22 cellular contexts compared by ENCODE assay signal in genomic region chr6:15825332-15825930, GRCh38.
DNase-seq lines count a peak whose midpoint lies in the region; ATAC-seq, FAIRE-seq and TF ChIP-seq lines count a peak whose summit lies in the region.
"Had no signal": no experiment of that assay in that cellular context is flagged by ENCODE, and none has a peak within 500 bp of the region (broad histone marks: within the 10 kb centered on the region; RNA-seq: fewer than 3 reads in every experiment).

No MANE protein-coding gene starts in this region.

- 58% methylated on average over 8 of the region's 8 CpGs for WGBS in K562 (ENCODE audit: insufficient coverage, low coverage, missing lambda C conversion rate)

- no peaks in the 10 kb centered on the region for H3K9me1 ChIP-seq in K562 (ENCODE audit: control insufficient read depth, insufficient read depth, low read length)

- ATAC-seq in GM23338 = no peak
- ATAC-seq in K562 = no peak
- no peak for ATAC-seq in GM18868 (IDR thresholded peaks at IDR 0.05; ENCODE audit: unreplicated experiment)
- ATAC-seq in left colon = no peak
- ATAC-seq: A549; CD8-positive, alpha-beta T cell had no signal

- intact Hi-C loops in K562 (cut with micrococcal nuclease) (no loop called here), left colon (cut with DNase I, micrococcal nuclease) (no loop called here)

- H3K4me3 Mint-ChIP-seq in GM23338 = no peak overlapping the region
- H3K4me3 Mint-ChIP-seq: B cell; CD4-positive, alpha-beta T cell; CD8-positive, alpha-beta T cell had no signal

- no peak overlapping the region for H3K4me2 ChIP-seq in GM23338
- H3K4me2 ChIP-seq in K562 (ENCODE audit: insufficient read depth, low read length) = no peak overlapping the region
- H3K4me2 ChIP-seq in neural cell (ENCODE audit: low read length) = peak overlapping the region; percentile 9
- H3K4me2 ChIP-seq: A549; BLaER1 treated with 17β-estradiol and CSF1 and Interleukin-3, amounts not matched to agents 10 nM and 100 nM had no signal

- BruUV-seq in K562 (replicated peaks; lab: Mats Ljungman, UMichigan) = no TSS peak

- peaks cover 3% of the 10 kb centered on the region for H3K27me3 Mint-ChIP-seq in GM23338 (ENCODE audit: insufficient read depth, low read depth, poor library complexity)

- no peaks in the 10 kb centered on the region for H3K9me3 Mint-ChIP-seq in GM23338
- H3K9me3 Mint-ChIP-seq: CD4-positive, alpha-beta T cell; CD8-positive, alpha-beta T cell had no signal

- H3K9me2 ChIP-seq in GM23338 (ENCODE audit: insufficient read depth) = no peaks in the 10 kb centered on the region
- no peaks in the 10 kb centered on the region for H3K9me2 ChIP-seq in neural cell (ENCODE audit: insufficient read depth, low read length)

- in situ Hi-C loops in K562 (cut with MboI) = no loop called here

- DNase-seq in GM23338 (ENCODE audit: low spot score) = no peak
- peak; percentile 65 for DNase-seq in NCI-H524 treated with DMSO at 0.1 percent for 48 hours (lab: John Stamatoyannopoulos, UW)
- DNase-seq in K562 (ENCODE audit: extremely low read depth in 1 of 4, low spot score in 3 of 4) = no peak
- no peak for DNase-seq in anterior cingulate cortex (lab: John Stamatoyannopoulos, UW)
- DNase-seq in left colon = no peak
- DNase-seq: AML-193; Caco-2; Calu3; CD4-positive, alpha-beta T cell; CD8-positive, alpha-beta T cell; DMS79 treated with DMSO at 0.1 percent for 48 hours; GF-D8 had no signal

- no peak for TF ChIP-seq POLR2A in K562 (conservative IDR thresholded peaks at IDR 0.05)

- H4K20me1 ChIP-seq in GM23338 (replicated peaks; ENCODE audit: insufficient read depth) (no peaks in the 10 kb centered on the region), K562 (replicated peaks; ENCODE audit: control insufficient read depth, insufficient read depth, low read length) (no peaks in the 10 kb centered on the region), neural cell (ENCODE audit: insufficient read depth) (no peaks in the 10 kb centered on the region)
- H4K20me1 ChIP-seq: BLaER1 treated with 17β-estradiol and CSF1 and Interleukin-3, amounts not matched to agents 10 nM and 100 nM had no signal

- H3K36me3 Mint-ChIP-seq in GM23338 (ENCODE audit: low read depth) = no peaks in the 10 kb centered on the region
- H3K36me3 Mint-ChIP-seq: CD8-positive, alpha-beta T cell had no signal

- H3K36me3 ChIP-seq in GM23338 (ENCODE audit: insufficient read depth) (no peaks in the 10 kb centered on the region), K562 (ENCODE audit: control insufficient read depth, insufficient read depth, low read length) (no peaks in the 10 kb centered on the region), neural cell (ENCODE audit: insufficient read depth, low read length) (no peaks in the 10 kb centered on the region)
- H3K36me3 ChIP-seq: BLaER1 treated with 17β-estradiol and CSF1 and Interleukin-3, amounts not matched to agents 10 nM and 100 nM had no signal

- POLR2A ChIA-PET in K562 (lab: Yijun Ruan, JAX) = interaction anchor here (0.6 to 1.0 kb wide), 4 partner anchors 45 to 134 kb away, joined by 3 read pairs; no protein-coding TSS in a partner anchor

- H3K79me2 ChIP-seq in GM23338 (replicated peaks; ENCODE audit: insufficient read depth) (no peaks in the 10 kb centered on the region), K562 (ENCODE audit: control insufficient read depth, insufficient read depth, low read length) (no peaks in the 10 kb centered on the region), neural cell (replicated peaks; ENCODE audit: insufficient read depth, low read length) (no peaks in the 10 kb centered on the region)

- no peaks in the 10 kb centered on the region for H3K4me1 Mint-ChIP-seq in GM23338
- H3K4me1 Mint-ChIP-seq: B cell had no signal

- TF ChIP-seq EP300 in K562 (IDR thresholded peaks at IDR 0.05; ENCODE audit: low read length) = no peak
- peak; percentile 93 for TF ChIP-seq EP300 in neural cell (conservative IDR thresholded peaks at IDR 0.05; ENCODE audit: poor library complexity, severe bottlenecking)

- H2AFZ ChIP-seq in GM23338 (0 out of 2 replicates have a peak overlapping the region, but pooled peaks have one; percentile 52), K562 (ENCODE audit: low read depth, low read length) (no peak overlapping the region), neural cell (ENCODE audit: low read depth, low read length) (no peak overlapping the region)

- H3K9me3 ChIP-seq in K562 (replicated peaks; ENCODE audit: control insufficient read depth, insufficient read depth, low read depth, low read length) (no peaks in the 10 kb centered on the region), neural cell (ENCODE audit: low read length) (no peaks in the 10 kb centered on the region)
- H3K9me3 ChIP-seq: A549; BLaER1 treated with 17β-estradiol and CSF1 and Interleukin-3, amounts not matched to agents 10 nM and 100 nM; Caco-2 had no signal

- H3K4me3 ChIP-seq in GM23338 = no peak overlapping the region
- no peak overlapping the region for H3K4me3 ChIP-seq in K562
- H3K4me3 ChIP-seq in neural cell (ENCODE audit: low read length) = peak overlapping the region; percentile 36
- H3K4me3 ChIP-seq: A549; BLaER1 treated with 17β-estradiol and CSF1 and Interleukin-3, amounts not matched to agents 10 nM and 100 nM had no signal

- no peaks in the 10 kb centered on the region for H3F3A ChIP-seq in GM23338 (replicated peaks; ENCODE audit: low read depth)
- no peaks in the 10 kb centered on the region for H3F3A ChIP-seq in neural cell (ENCODE audit: insufficient read depth, low read length, poor library complexity, severe bottlenecking)

- TF ChIP-seq CTCF in GM23338 (conservative IDR thresholded peaks at IDR 0.05; ENCODE audit: low read depth in 2 of 2) (no peak), K562 (IDR thresholded peaks at IDR 0.05 in 2 of 3, conservative IDR thresholded peaks at IDR 0.05 in 1 of 3; ENCODE audit: insufficient read depth in 2 of 3, low read depth in 1 of 3, low read length in 3 of 3) (no peak), neural cell (IDR thresholded peaks at IDR 0.05; ENCODE audit: poor library complexity, severe bottlenecking) (no peak)

- no peaks in the 10 kb centered on the region for H3K4me1 ChIP-seq in GM23338 (ENCODE audit: insufficient read depth)
- H3K4me1 ChIP-seq in K562 (replicated peaks in 1 of 2; ENCODE audit: control insufficient read depth in 2 of 2, insufficient read depth in 2 of 2, low read length in 2 of 2) = peaks cover 7 to 10% of the 10 kb centered on the region in 2 experiments; a peak in 3 of 5 replicates
- H3K4me1 ChIP-seq: A549, Caco-2 had no signal

- no peak overlapping the region for H3K9ac ChIP-seq in K562 (ENCODE audit: insufficient read depth in 1 of 2, low read depth in 2 of 2, low read length in 2 of 2)
- H3K9ac ChIP-seq in neural cell (ENCODE audit: low read length) = peak overlapping the region; percentile 29
- H3K9ac ChIP-seq: BLaER1 treated with 17β-estradiol and CSF1 and Interleukin-3, amounts not matched to agents 10 nM and 100 nM had no signal

- no peak overlapping the region for H3K27ac Mint-ChIP-seq in GM23338
- H3K27ac Mint-ChIP-seq: B cell; CD4-positive, alpha-beta T cell; CD8-positive, alpha-beta T cell had no signal

- no peaks in the 10 kb centered on the region for H3K27me3 ChIP-seq in GM23338 (ENCODE audit: insufficient read depth)
- peaks cover 0 to 5% of the 10 kb centered on the region in 2 experiments; a peak in 1 of 5 replicates for H3K27me3 ChIP-seq in K562 (ENCODE audit: control insufficient read depth in 2 of 2, insufficient read depth in 2 of 2, low read length in 2 of 2)
- no peaks in the 10 kb centered on the region for H3K27me3 ChIP-seq in neural cell (ENCODE audit: insufficient read depth, low read depth, low read length)
- H3K27me3 ChIP-seq: BLaER1 treated with 17β-estradiol and CSF1 and Interleukin-3, amounts not matched to agents 10 nM and 100 nM had no signal

- TF ChIP-seq RAD21 in K562 (CRISPR knock-in tag; conservative IDR thresholded peaks at IDR 0.05 in 1 of 2, IDR thresholded peaks at IDR 0.05 in 1 of 2) (no peak), neural cell (conservative IDR thresholded peaks at IDR 0.05) (no peak)

- CTCF ChIA-PET in K562 (lab: Yijun Ruan, JAX; ENCODE audit: low intra/inter-chr PET ratio) = no interaction called here

- H3K27ac ChIP-seq in GM23338 (ENCODE audit: low read depth) (no peak overlapping the region), K562 (ENCODE audit: extremely low read depth, low read depth, low read length) (no peak overlapping the region), neural cell (ENCODE audit: low read length) (peak overlapping the region; percentile 50)
- H3K27ac ChIP-seq: 22Rv1; A549; BLaER1 treated with 17β-estradiol and CSF1 and Interleukin-3, amounts not matched to agents 10 nM and 100 nM; C4-2B had no signal

- FAIRE-seq in K562 (lab: Jason Lieb, UNC) = no peak
- FAIRE-seq: A549, D721Med, G401.6, GM12891 had no signal

TF ChIP-seq in GM23338, 12 proteins besides CTCF, POLR2A, EP300 and RAD21 (continues in another document):
- TF ChIP-seq ETS1 (IDR thresholded peaks at IDR 0.05) = no peak

TF ChIP-seq in K562, 482 proteins besides CTCF, POLR2A, EP300 and RAD21:
- TF ChIP-seq ZNF717 (CRISPR knock-in tag; IDR thresholded peaks at IDR 0.05) = no peak
- peak; percentile 24 to 47; a peak in 1 of 4 replicates for TF ChIP-seq KDM1A (IDR thresholded peaks at IDR 0.05)

TF ChIP-seq in neural cell, 6 proteins besides CTCF, POLR2A, EP300 and RAD21 (continues in another document):
- peak; percentile 21 for TF ChIP-seq SMC3 (conservative IDR thresholded peaks at IDR 0.05; ENCODE audit: poor library complexity)
- TF ChIP-seq POLR2AphosphoS5 (IDR thresholded peaks at IDR 0.05) = peak; percentile 89
- no peak for TF ChIP-seq MXI1 (conservative IDR thresholded peaks at IDR 0.05; ENCODE audit: poor library complexity, severe bottlenecking)
- no peak for TF ChIP-seq TAF1 (IDR thresholded peaks at IDR 0.05; ENCODE audit: low read depth)
